ENCODE assay signal across 8 cellular contexts in genomic region chr18:77127769-77128671, GRCh38. TPM values are rescaled to one million over a fixed set of nuclear protein-coding genes. Genes with fewer than 3 reads are reported as not detected.
A peak's percentile ranks its signal among the peaks of the same experiment; 100 is the strongest.
DNase-seq lines count a peak whose midpoint lies in the region; ATAC-seq and TF ChIP-seq lines count a peak whose summit lies in the region.

No MANE protein-coding gene starts in this region.

- peaks cover 0 to 44% (median 0%) of the 10 kb centered on the region in 7 donors for H3K27me3 ChIP-seq in spleen (replicated peaks in 1 of 7)

- H3K4me3 Mint-ChIP-seq in glutamatergic neuron (ENCODE audit: unreplicated experiment): peak overlapping the region; percentile 78

- H3K9me3 Mint-ChIP-seq in glutamatergic neuron (ENCODE audit: unreplicated experiment): peaks cover 21% of the 10 kb centered on the region

- intact Hi-C loops in spleen (cut with DNase I; ENCODE audit: low total_unique reads): no loop called here

- H3K4me3 ChIP-seq in spleen: peak overlapping the region in 4 of 8 donors; percentile 8 to 41 (median 8)

- TF ChIP-seq CTCF in glutamatergic neuron (IDR thresholded peaks at IDR 0.05; ENCODE audit: partially characterized antibody, unreplicated experiment): no peak
- no peak for TF ChIP-seq CTCF in spleen (IDR thresholded peaks at IDR 0.05 in 8 of 11, conservative IDR thresholded peaks at IDR 0.05 in 3 of 11)

- no peaks in the 10 kb centered on the region for H3K36me3 Mint-ChIP-seq in glutamatergic neuron (ENCODE audit: unreplicated experiment)

- peaks cover 0 to 12% (median 0%) of the 10 kb centered on the region in 6 donors for H3K36me3 ChIP-seq in spleen

- ATAC-seq in HG02642 (IDR thresholded peaks at IDR 0.05; ENCODE audit: poor library complexity, unreplicated experiment): peak; percentile 20

- H3K9me3 ChIP-seq in spleen: no peaks in the 10 kb centered on the region

- H3K4me1 Mint-ChIP-seq in glutamatergic neuron (ENCODE audit: low read depth, unreplicated experiment): peaks cover 42% of the 10 kb centered on the region

- H3K4me1 ChIP-seq in spleen: peaks cover 45 to 93% (median 80%) of the 10 kb centered on the region in 6 donors

- 27 to 43% (median 38%) methylated on average over 11 of the region's 11 CpGs for WGBS in spleen, 5 donors

- peak; percentile 55 for DNase-seq in activated CD4-positive, alpha-beta T cell treated with anti-CD3 and anti-CD28 coated beads for 48 hours
- DNase-seq in activated CD4-positive, alpha-beta T cell treated with anti-CD3 and anti-CD28 coated beads, Interleukin-2, amount 50 U/mL, for 4 hours: no peak
- DNase-seq in NCI-H2196 (lab: John Stamatoyannopoulos, UW; ENCODE audit: unreplicated experiment) (peak; percentile 74), glutamatergic neuron (no peak), spleen (no peak), C1 segment of cervical spinal cord (lab: John Stamatoyannopoulos, UW) (no peak)
- peak; percentile 23 to 33 for DNase-seq in activated T-cell treated with anti-CD3 and anti-CD28 coated beads, Interleukin-2, amount 50 U/mL, for 48 hours

- H3K27me3 Mint-ChIP-seq in glutamatergic neuron (ENCODE audit: unreplicated experiment): peaks cover 13% of the 10 kb centered on the region

- no peak for TF ChIP-seq POLR2A in spleen (IDR thresholded peaks at IDR 0.05)

- peak overlapping the region; percentile 85 for H3K27ac Mint-ChIP-seq in glutamatergic neuron (ENCODE audit: unreplicated experiment)

- H3K27ac ChIP-seq in spleen: peak overlapping the region in 7 of 8 donors; percentile 44 to 97 (median 96)

RNA-seq across cellular contexts. Expression of gene MBP, which starts 4.6 kb away (rescaled TPM):
- total RNA-seq in glutamatergic neuron (ENCODE audit: unreplicated experiment) (82.6 TPM), spleen (10 to 100 TPM; 62.5 to 96.0 (median 79.4) TPM)
- 10 to 100 TPM; 11.1 to 16.4 (median 11.2) TPM for polyA plus RNA-seq in spleen

Comparison
In these comparisons a context has a peak if more than half of its experiments do, and no peak if none do; other contexts are left out.
1. DNase-seq: peak in activated CD4-positive, alpha-beta T cell treated with anti-CD3 and anti-CD28 coated beads for 48 hours (single experiment), NCI-H2196 (single experiment) and activated T-cell treated with anti-CD3 and anti-CD28 coated beads, Interleukin-2, amount 50 U/mL, for 48 hours (2 of 2); none in activated CD4-positive, alpha-beta T cell treated with anti-CD3 and anti-CD28 coated beads, Interleukin-2, amount 50 U/mL, for 4 hours (0 of 2), glutamatergic neuron (single experiment), spleen (single experiment) and C1 segment of cervical spinal cord (0 of 14).